Comparison of ENCODE assay signal across 2 cellular contexts in the genomic region with DNA sequence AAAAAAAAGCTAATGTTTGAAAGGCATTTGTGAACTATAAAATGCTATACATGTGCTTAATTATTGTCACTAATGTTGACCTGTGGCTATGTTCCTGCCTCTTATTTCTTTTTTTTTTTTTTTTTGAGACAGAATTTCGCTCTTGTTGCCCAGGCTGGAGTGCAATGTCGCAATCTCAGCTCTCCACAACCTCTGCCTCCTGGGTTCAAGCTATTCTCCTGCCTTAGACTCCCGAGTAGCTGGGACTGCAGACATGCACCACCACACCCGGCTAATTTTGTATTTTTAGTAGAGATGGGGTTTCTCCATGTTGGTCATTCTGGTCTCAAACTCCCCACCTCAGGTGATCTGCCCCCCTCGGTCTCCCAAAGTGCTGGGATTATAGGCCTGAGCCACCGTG. TPM values are rescaled to one million over a fixed set of nuclear protein-coding genes. Genes with fewer than 3 reads are reported as not detected.
"Had no signal": no experiment of that assay in that cellular context is flagged by ENCODE, and none has a peak within 500 bp of the region (broad histone marks: within the 10 kb centered on the region; RNA-seq: fewer than 3 reads in every experiment).

No MANE protein-coding gene starts in this region.

RNA-seq across cellular contexts. Expression of gene TMEM200B, which starts 15.7 kb away (rescaled TPM):
- total RNA-seq: OCI-LY7, SK-MEL-5 had no signal
